19 cellular contexts compared by ENCODE assay signal in genomic region chr3:120764206-120764605, GRCh38. TPM values are rescaled to one million over a fixed set of nuclear protein-coding genes. Genes with fewer than 3 reads are reported as not detected.
A peak's percentile ranks its signal among the peaks of the same experiment; 100 is the strongest.
DNase-seq lines count a peak whose midpoint lies in the region; ATAC-seq and TF ChIP-seq lines count a peak whose summit lies in the region.
"Had no signal": no experiment of that assay in that cellular context is flagged by ENCODE, and none has a peak within 500 bp of the region (broad histone marks: within the 10 kb centered on the region; RNA-seq: fewer than 3 reads in every experiment).

No MANE protein-coding gene starts in this region.

- no peak overlapping the region for H3K4me3 ChIP-seq in suprapubic skin
- H3K4me3 ChIP-seq: heart right ventricle, K562, prostate gland, tibial artery had no signal

- H3K4me3 Mint-ChIP-seq in T-helper 17 cell (no peak overlapping the region), nephron (no peak overlapping the region)
- H3K4me3 Mint-ChIP-seq: activated CD8-positive, alpha-beta T cell treated with anti-CD3 and anti-CD28 coated beads, Interleukin-2, amount 10 ng/mL, durations not matched to agents 7 days and 5 days; activated T-helper 1 cell treated with anti-CD3 and anti-CD28 coated beads, Interleukin-12 subunit alpha, Interleukin-12 subunit beta, Interleukin-2, Interleukin-4 antibody, amounts not matched to agents 30 ng/mL and 10 ng/mL and 1 ng/mL, durations not matched to agents 14 hours and 24 hours and 36 hours; B cell; natural killer cell; stimulated activated naive B cell treated with anti-CD40 and anti-IgM and Interleukin-4, amounts not matched to agents 10 μg/mL and 1 μg/mL and 100 μg/mL, for 72 hours; T-helper 1 cell treated with Interleukin-12 subunit alpha and Interleukin-12 subunit beta and Interleukin-4 antibody, amounts not matched to agents 30 μg/mL and 1 μg/mL, for 36 hours had no signal

- H3K27ac Mint-ChIP-seq in T-helper 17 cell (peak overlapping the region; percentile 53), nephron (peak overlapping the region; percentile 10 to 72 (median 24))
- H3K27ac Mint-ChIP-seq: activated CD8-positive, alpha-beta T cell treated with anti-CD3 and anti-CD28 coated beads, Interleukin-2, amount 10 ng/mL, durations not matched to agents 7 days and 5 days; activated T-helper 1 cell treated with anti-CD3 and anti-CD28 coated beads, Interleukin-12 subunit alpha, Interleukin-12 subunit beta, Interleukin-2, Interleukin-4 antibody, amounts not matched to agents 30 ng/mL and 10 ng/mL and 1 ng/mL, durations not matched to agents 14 hours and 24 hours and 36 hours; B cell; stimulated activated naive B cell treated with anti-CD40 and anti-IgM and Interleukin-4, amounts not matched to agents 10 μg/mL and 1 μg/mL and 100 μg/mL, for 72 hours; T-helper 1 cell treated with Interleukin-12 subunit alpha and Interleukin-12 subunit beta and Interleukin-4 antibody, amounts not matched to agents 30 μg/mL and 1 μg/mL, for 36 hours had no signal

- H3K4me1 Mint-ChIP-seq in T-helper 17 cell = peaks cover 55% of the 10 kb centered on the region
- H3K4me1 Mint-ChIP-seq in nephron = peaks cover 36% of the 10 kb centered on the region

- H3K36me3 Mint-ChIP-seq in T-helper 17 cell (ENCODE audit: low read depth) (peaks cover 2% of the 10 kb centered on the region), nephron (ENCODE audit: low read depth) (peaks cover 22% of the 10 kb centered on the region)
- H3K36me3 Mint-ChIP-seq: natural killer cell had no signal

- H3K27me3 Mint-ChIP-seq in T-helper 17 cell = no peaks in the 10 kb centered on the region
- H3K27me3 Mint-ChIP-seq in nephron (ENCODE audit: low read depth) = no peaks in the 10 kb centered on the region
- H3K27me3 Mint-ChIP-seq: B cell; stimulated activated naive B cell treated with anti-CD40 and anti-IgM and Interleukin-4, amounts not matched to agents 10 μg/mL and 1 μg/mL and 100 μg/mL, for 72 hours had no signal

- no peak for TF ChIP-seq POLR2A in suprapubic skin (IDR thresholded peaks at IDR 0.05)

- no peak for TF ChIP-seq EP300 in suprapubic skin (IDR thresholded peaks at IDR 0.05)

- ATAC-seq in GM18909 (IDR thresholded peaks at IDR 0.05; ENCODE audit: poor library complexity, unreplicated experiment) (peak; percentile 9), HG02642 (IDR thresholded peaks at IDR 0.05; ENCODE audit: poor library complexity, unreplicated experiment) (peak; percentile 8), T-helper 17 cell (no peak), GM21576 (IDR thresholded peaks at IDR 0.05; ENCODE audit: unreplicated experiment) (no peak)
- ATAC-seq: activated CD8-positive, alpha-beta T cell treated with anti-CD3 and anti-CD28 coated beads, Interleukin-2, amount 10 ng/mL, durations not matched to agents 7 days and 5 days; heart right ventricle; K562; natural killer cell had no signal

- peaks cover 10% of the 10 kb centered on the region for H3K9me3 Mint-ChIP-seq in nephron
- H3K9me3 Mint-ChIP-seq: activated T-helper 1 cell treated with anti-CD3 and anti-CD28 coated beads, Interleukin-12 subunit alpha, Interleukin-12 subunit beta, Interleukin-2, Interleukin-4 antibody, amounts not matched to agents 30 ng/mL and 10 ng/mL and 1 ng/mL, durations not matched to agents 14 hours and 24 hours and 36 hours; natural killer cell; stimulated activated naive B cell treated with anti-CD40 and anti-IgM and Interleukin-4, amounts not matched to agents 10 μg/mL and 1 μg/mL and 100 μg/mL, for 72 hours; T-helper 1 cell treated with Interleukin-12 subunit alpha and Interleukin-12 subunit beta and Interleukin-4 antibody, amounts not matched to agents 30 μg/mL and 1 μg/mL, for 36 hours had no signal

- H3K36me3 ChIP-seq in suprapubic skin = no peaks in the 10 kb centered on the region
- H3K36me3 ChIP-seq: heart right ventricle, prostate gland, tibial artery had no signal

- no peak overlapping the region for H3K27ac ChIP-seq in suprapubic skin
- H3K27ac ChIP-seq: heart right ventricle, prostate gland, tibial artery had no signal

- DNase-seq in T-helper 17 cell (no peak), suprapubic skin (ENCODE audit: low spot score in 2 of 2) (no peak)
- no peak for DNase-seq in NK-92 treated with Interleukin-12 subunit alpha and Interleukin-12 subunit beta, amount 100 ng/mL, for 24 hours (lab: John Stamatoyannopoulos, UW)
- DNase-seq: activated CD8-positive, alpha-beta T cell treated with anti-CD3 and anti-CD28 coated beads, Interleukin-2, amount 10 ng/mL, durations not matched to agents 7 days and 5 days; heart right ventricle; kidney; natural killer cell; NCI-H2227 treated with DMSO at 0.1 percent for 48 hours; stimulated activated naive B cell treated with anti-CD40 and anti-IgM and Interleukin-4, amounts not matched to agents 10 μg/mL and 1 μg/mL and 100 μg/mL, for 72 hours; tibial artery had no signal

- TF ChIP-seq CTCF in nephron (IDR thresholded peaks at IDR 0.05; ENCODE audit: unreplicated experiment in 3 of 3) (no peak), suprapubic skin (IDR thresholded peaks at IDR 0.05) (no peak)

- no peaks in the 10 kb centered on the region for H3K9me3 ChIP-seq in T-helper 17 cell (ENCODE audit: control insufficient read depth, low read length, poor library complexity, severe bottlenecking)
- no peaks in the 10 kb centered on the region for H3K9me3 ChIP-seq in suprapubic skin
- H3K9me3 ChIP-seq: heart right ventricle, prostate gland, tibial artery had no signal

- H3K4me1 ChIP-seq in suprapubic skin = peaks cover 3% of the 10 kb centered on the region
- H3K4me1 ChIP-seq: prostate gland, tibial artery had no signal

- H3K27me3 ChIP-seq in suprapubic skin = no peaks in the 10 kb centered on the region
- H3K27me3 ChIP-seq: heart right ventricle, tibial artery had no signal

RNA-seq across cellular contexts. Expression of gene GTF2E1, which starts 21.7 kb away (rescaled TPM):
- 10 to 100 TPM in 1 of 2 donors, 1 to 10 TPM in 1; 9.6 to 11.4 TPM for total RNA-seq in T-helper 17 cell
- 10 to 100 TPM in 1 of 4 donors, 1 to 10 TPM in 3; 5.2 to 16.4 (median 7.5) TPM for total RNA-seq in suprapubic skin

RNA-seq across cellular contexts. Expression of gene RABL3, which starts 21.9 kb away (rescaled TPM):
- total RNA-seq in T-helper 17 cell = 10 to 100 TPM; 17.3 to 17.8 TPM
- total RNA-seq in suprapubic skin = 10 to 100 TPM in 3 of 4 donors, 1 to 10 TPM in 1; 9.3 to 14.8 (median 12.6) TPM

Comparison
In these comparisons a context has a peak if more than half of its experiments do, and no peak if none do; other contexts are left out.
1. ATAC-seq: peak in GM18909 (single experiment) and HG02642 (single experiment); none in T-helper 17 cell (single experiment) and GM21576 (single experiment).